ENCODE assay signal across 16 cellular contexts in the genomic region with DNA sequence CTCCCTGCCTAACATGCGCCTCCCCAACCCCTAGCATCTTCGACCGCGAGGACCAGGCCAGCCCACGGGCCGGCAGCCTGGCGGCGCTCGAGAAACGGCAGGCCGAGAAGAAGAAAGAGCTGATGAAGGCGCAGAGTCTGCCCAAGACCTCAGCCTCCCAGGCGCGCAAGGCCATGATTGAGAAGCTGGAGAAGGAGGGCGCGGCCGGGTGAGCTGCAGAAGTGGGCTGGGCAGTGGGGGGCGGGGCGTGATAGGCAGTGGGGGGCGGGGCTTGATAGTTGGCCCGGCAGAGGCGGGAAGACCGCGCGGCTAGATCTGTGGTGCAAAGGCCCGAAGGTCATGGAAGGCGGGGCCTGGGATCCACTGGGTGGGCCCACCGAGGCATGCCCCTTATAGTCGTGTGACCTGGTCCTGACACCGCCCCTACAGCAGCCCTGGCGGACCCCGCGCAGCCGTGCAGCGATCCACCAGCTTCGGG. TPM values are rescaled to one million over a fixed set of nuclear protein-coding genes. Genes with fewer than 3 reads are reported as not detected.
A peak's percentile ranks its signal among the peaks of the same experiment; 100 is the strongest.
DNase-seq lines count a peak whose midpoint lies in the region; ATAC-seq and TF ChIP-seq lines count a peak whose summit lies in the region.
"Had no signal": no experiment of that assay in that cellular context is flagged by ENCODE, and none has a peak within 500 bp of the region (broad histone marks: within the 10 kb centered on the region; RNA-seq: fewer than 3 reads in every experiment).

No MANE protein-coding gene starts in this region.

- no peak overlapping the region for H2BK20ac ChIP-seq in H9 (ENCODE audit: low read depth, low read length, poor library complexity, severe bottlenecking)

- H4K20me1 ChIP-seq in H9 (ENCODE audit: control insufficient read depth, insufficient read depth, insufficient read length): no peaks in the 10 kb centered on the region

- H3K36me3 Mint-ChIP-seq in H9 (ENCODE audit: insufficient read depth in 1 of 3, low read depth in 3 of 3): peaks cover 3 to 9% (median 3%) of the 10 kb centered on the region in 3 experiments; a peak in 4 of 7 replicates

- H3K4me1 ChIP-seq in H9 (ENCODE audit: insufficient read depth, low read length) (0 out of 2 replicates have a peak, but pooled peaks cover 3% of the 10 kb centered on the region), stomach smooth muscle (ENCODE audit: control insufficient read depth, insufficient read depth, low read length) (peaks cover 92% of the 10 kb centered on the region)

- H3K27me3 Mint-ChIP-seq in H9 (ENCODE audit: low read depth): no peaks in the 10 kb centered on the region
- H3K27me3 Mint-ChIP-seq: stimulated activated memory B cell treated with anti-CD40 and anti-IgM and Interleukin-4, amounts not matched to agents 10 μg/mL and 1 μg/mL and 100 μg/mL, for 72 hours had no signal

- no peak overlapping the region for H2BK15ac ChIP-seq in H9 (ENCODE audit: low read depth, low read length)

- peak overlapping the region; percentile 58 for H3K4me2 ChIP-seq in H9 (ENCODE audit: insufficient read depth, insufficient read length, low read length)

- no peaks in the 10 kb centered on the region for H3K27me3 ChIP-seq in H9 (ENCODE audit: insufficient read depth, low read length)
- no peaks in the 10 kb centered on the region for H3K27me3 ChIP-seq in stomach smooth muscle (ENCODE audit: control insufficient read depth in 1 of 2, insufficient read depth in 2 of 2, low read length in 2 of 2)
- H3K27me3 ChIP-seq: cardiac muscle cell had no signal

- H3K56ac ChIP-seq in H9 (ENCODE audit: insufficient read length, low read depth, low read length): no peak overlapping the region

- H3K18ac ChIP-seq in H9 (ENCODE audit: insufficient read length, low read depth, low read length): no peak overlapping the region

- H2BK120ac ChIP-seq in H9 (ENCODE audit: low read depth, low read length, poor library complexity, severe bottlenecking): no peak overlapping the region

- H3K79me1 ChIP-seq in H9 (ENCODE audit: insufficient read depth, low read depth, low read length, poor library complexity, severe bottlenecking): no peaks in the 10 kb centered on the region

- H3K23me2 ChIP-seq in H9 (ENCODE audit: insufficient read length, low read depth, low read length, poor library complexity, severe bottlenecking): peaks cover 6% of the 10 kb centered on the region

- H3K36me3 ChIP-seq in stomach smooth muscle (ENCODE audit: control insufficient read depth in 2 of 2, insufficient read depth in 2 of 2, low read length in 2 of 2): peaks cover 72 to 73% of the 10 kb centered on the region in 2 donors
- H3K36me3 ChIP-seq: cardiac muscle cell had no signal

- ATAC-seq in HG02610 (IDR thresholded peaks at IDR 0.05; ENCODE audit: unreplicated experiment) (no peak), HG02885 (IDR thresholded peaks at IDR 0.05; ENCODE audit: poor library complexity, unreplicated experiment) (no peak)
- ATAC-seq: activated CD4-positive, CD25-positive, alpha-beta regulatory T cell treated with anti-CD3 and anti-CD28 coated beads, Interleukin-2, amount 50 U/mL, for 24 hours; stimulated activated memory B cell treated with anti-CD40 and anti-IgM and Interleukin-4, amounts not matched to agents 10 μg/mL and 1 μg/mL and 100 μg/mL, for 72 hours had no signal

- H3K9ac ChIP-seq in H9 (ENCODE audit: extremely low read depth, insufficient read length, low read length) (no peak overlapping the region), stomach smooth muscle (ENCODE audit: low read length in 2 of 2) (peak overlapping the region; percentile 13 to 17)

- TF ChIP-seq CTCF in H9 (conservative IDR thresholded peaks at IDR 0.05): no peak

- no peak overlapping the region for H3T11ph ChIP-seq in H9 (ENCODE audit: low read length)

- H3K4me3 Mint-ChIP-seq in H9: peak overlapping the region in 1 of 2 experiments; percentile 63; a peak in 3 of 5 replicates
- H3K4me3 Mint-ChIP-seq: neural crest cell; stimulated activated memory B cell treated with anti-CD40 and anti-IgM and Interleukin-4, amounts not matched to agents 10 μg/mL and 1 μg/mL and 100 μg/mL, for 72 hours had no signal

- no peaks in the 10 kb centered on the region for H3K9me3 ChIP-seq in H9 (ENCODE audit: control insufficient read depth, low read depth, low read length)
- H3K9me3 ChIP-seq in stomach smooth muscle (ENCODE audit: control insufficient read depth in 2 of 2, low read length in 2 of 2): no peaks in the 10 kb centered on the region

- H3K9me3 Mint-ChIP-seq in H9: no peaks in the 10 kb centered on the region; a peak in 1 of 5 replicates
- H3K9me3 Mint-ChIP-seq: activated T-helper 2 cell treated with anti-CD3 and anti-CD28 coated beads, Interferon-gamma antibody, Interleukin-2, Interleukin-4, amounts not matched to agents 10 μg/mL and 5 μg/mL and 100 μg/mL, durations not matched to agents 14 hours and 24 hours and 36 hours; neural crest cell; stimulated activated memory B cell treated with anti-CD40 and anti-IgM and Interleukin-4, amounts not matched to agents 10 μg/mL and 1 μg/mL and 100 μg/mL, for 72 hours had no signal

- no peak overlapping the region for H2BK5ac ChIP-seq in H9 (ENCODE audit: insufficient read length, low read length)

- no peak overlapping the region for H4K5ac ChIP-seq in H9 (ENCODE audit: insufficient read length, low read depth, low read length)

- no CpG with 5 or more reads among the region's 36 CpGs for WGBS in H9 (ENCODE audit: extremely low coverage, insufficient read length, low lambda C conversion rate)

- H2BK12ac ChIP-seq in H9 (ENCODE audit: insufficient read length, low read depth, low read length): no peak overlapping the region

- H3K23ac ChIP-seq in H9 (ENCODE audit: insufficient read length, low read depth, low read length): no peak overlapping the region

- no peak overlapping the region for H3K4ac ChIP-seq in H9 (ENCODE audit: low read depth, low read length)

- no peak overlapping the region for H2AK5ac ChIP-seq in H9 (ENCODE audit: insufficient read length, low read length)

- no peak overlapping the region for H2AFZ ChIP-seq in H9 (ENCODE audit: low read length)

- DNase-seq in H9: peak; percentile 94
- DNase-seq in ecto neural progenitor cell (ENCODE audit: low spot score): peak; percentile 90
- DNase-seq in left kidney (ENCODE audit: low read depth, low spot score): peak; percentile 84
- DNase-seq in foreskin melanocyte: no peak
- no peak for DNase-seq in GM03348 (ENCODE audit: low spot score)
- DNase-seq: Kasumi-1, NCI-H2081 treated with DMSO at 0.1 percent for 48 hours had no signal

- H3K79me2 ChIP-seq in H9 (ENCODE audit: insufficient read depth, low read length): no peaks in the 10 kb centered on the region

- no peak overlapping the region for H4K8ac ChIP-seq in H9 (replicated peaks; ENCODE audit: insufficient read length, low read depth, low read length)

- no peak overlapping the region for H3K27ac Mint-ChIP-seq in H9
- H3K27ac Mint-ChIP-seq: activated T-helper 2 cell treated with anti-CD3 and anti-CD28 coated beads, Interferon-gamma antibody, Interleukin-2, Interleukin-4, amounts not matched to agents 10 μg/mL and 5 μg/mL and 100 μg/mL, durations not matched to agents 14 hours and 24 hours and 36 hours; stimulated activated memory B cell treated with anti-CD40 and anti-IgM and Interleukin-4, amounts not matched to agents 10 μg/mL and 1 μg/mL and 100 μg/mL, for 72 hours had no signal

- peak overlapping the region in 1 of 2 donors; percentile 54 for H3K4me3 ChIP-seq in stomach smooth muscle (ENCODE audit: low read length in 2 of 2)
- H3K4me3 ChIP-seq: cardiac muscle cell had no signal

- H3K27ac ChIP-seq in H9 (ENCODE audit: insufficient read length, low read depth, low read length) (no peak overlapping the region), stomach smooth muscle (ENCODE audit: low read length) (peak overlapping the region; percentile 99)
- H3K27ac ChIP-seq: cardiac muscle cell, epithelial cell of prostate had no signal

- peaks cover 4 to 26% of the 10 kb centered on the region in 2 experiments for H3K4me1 Mint-ChIP-seq in H9
- H3K4me1 Mint-ChIP-seq: neural crest cell; stimulated activated memory B cell treated with anti-CD40 and anti-IgM and Interleukin-4, amounts not matched to agents 10 μg/mL and 1 μg/mL and 100 μg/mL, for 72 hours had no signal

- no peak overlapping the region for H4K91ac ChIP-seq in H9 (ENCODE audit: insufficient read length, low read depth, low read length)

- no peak overlapping the region; the same call in 1 of the 2 replicates for H3K14ac ChIP-seq in H9 (ENCODE audit: insufficient read depth, low read length)

RNA-seq across cellular contexts. Expression of a gene that starts 8.7 kb away (rescaled TPM):
- 18.6 and 20.1 TPM in 2 replicates for total RNA-seq in H9 (2021)

RNA-seq across cellular contexts. Expression of a gene that starts 17.6 kb away (rescaled TPM):
- total RNA-seq in H9 (2021): 21.1 and 23.4 TPM in 2 replicates

RNA-seq across cellular contexts. Expression of a gene that starts 24.1 kb away (rescaled TPM):
- total RNA-seq in H9 (2021): 4.7 and 4.9 TPM in 2 replicates

RNA-seq across cellular contexts. Expression of a gene that starts 41.6 kb away (rescaled TPM):
- total RNA-seq in H9 (2021): 8.2 and 8.3 TPM in 2 replicates
- total RNA-seq: activated T-helper 2 cell treated with anti-CD3 and anti-CD28 coated beads, Interferon-gamma antibody, Interleukin-2, Interleukin-4, amounts not matched to agents 10 μg/mL and 5 μg/mL and 100 μg/mL, durations not matched to agents 14 hours and 24 hours and 36 hours had no signal

Comparison
In these comparisons a context has a peak if more than half of its experiments do, and no peak if none do; other contexts are left out.
1. DNase-seq: peak in H9 (single experiment), ecto neural progenitor cell (single experiment) and left kidney (single experiment); none in foreskin melanocyte (single experiment) and GM03348 (single experiment).